15 cellular contexts compared by ENCODE assay signal in genomic region chr5:138701678-138702077, GRCh38. TPM values are rescaled to one million over a fixed set of nuclear protein-coding genes. Genes with fewer than 3 reads are reported as not detected.
DNase-seq lines count a peak whose midpoint lies in the region; ATAC-seq and TF ChIP-seq lines count a peak whose summit lies in the region.
"Had no signal": no experiment of that assay in that cellular context is flagged by ENCODE, and none has a peak within 500 bp of the region (broad histone marks: within the 10 kb centered on the region; RNA-seq: fewer than 3 reads in every experiment).

No MANE protein-coding gene starts in this region.

- DNase-seq in amniotic epithelial cell (ENCODE audit: low read depth) (peak; percentile 39), glutamatergic neuron (no peak), COLO668 (lab: John Stamatoyannopoulos, UW; ENCODE audit: unreplicated experiment) (no peak)
- DNase-seq in activated CD4-positive, alpha-beta T cell treated with anti-CD3 and anti-CD28 coated beads for 1 hour = no peak
- DNase-seq: ACHN; BE2C; C1 segment of cervical spinal cord; CD4-positive, CD25-positive, alpha-beta regulatory T cell; CD8-positive, alpha-beta memory T cell; GDM1; H9 had no signal

- H3K4me1 Mint-ChIP-seq in glutamatergic neuron (ENCODE audit: low read depth, unreplicated experiment) = peaks cover 44% of the 10 kb centered on the region
- H3K4me1 Mint-ChIP-seq: CD8-positive, alpha-beta memory T cell had no signal

- H3K27ac Mint-ChIP-seq in glutamatergic neuron (ENCODE audit: unreplicated experiment) = peak overlapping the region; percentile 98
- H3K27ac Mint-ChIP-seq: CD4-positive, CD25-positive, alpha-beta regulatory T cell; CD8-positive, alpha-beta memory T cell had no signal

- ATAC-seq in GM18858 (IDR thresholded peaks at IDR 0.05; ENCODE audit: unreplicated experiment) = no peak

- no peaks in the 10 kb centered on the region for H3K36me3 ChIP-seq in HEK293 (ENCODE audit: control insufficient read depth in 2 of 2, insufficient read depth in 1 of 2, low read length in 2 of 2)
- H3K36me3 ChIP-seq: BE2C had no signal

- CTCF ChIA-PET in HEK293 (lab: Yijun Ruan, JAX) = interaction anchor here (0.6 to 0.7 kb wide), 2 partner anchors 33 to 70 kb away, joined by 3 to 5 read pairs; no protein-coding TSS in a partner anchor

- H3K27me3 Mint-ChIP-seq in glutamatergic neuron (ENCODE audit: unreplicated experiment) = peaks cover 11% of the 10 kb centered on the region

- no peak overlapping the region for H3K4me3 ChIP-seq in HEK293 (ENCODE audit: low read depth, low read length)

- H3K4me3 Mint-ChIP-seq in glutamatergic neuron (ENCODE audit: unreplicated experiment) = peak overlapping the region; percentile 65
- H3K4me3 Mint-ChIP-seq: CD4-positive, CD25-positive, alpha-beta regulatory T cell; CD8-positive, alpha-beta memory T cell; H9 had no signal

- no peaks in the 10 kb centered on the region; the same call in 1 of the 2 replicates for H3K4me1 ChIP-seq in HEK293 (ENCODE audit: control insufficient read depth, insufficient read depth, low read length)

- H3K9me3 Mint-ChIP-seq in glutamatergic neuron (ENCODE audit: unreplicated experiment) = peaks cover 16% of the 10 kb centered on the region
- H3K9me3 Mint-ChIP-seq: H9 had no signal

- TF ChIP-seq CTCF in HEK293 (tag by site-specific recombination; IDR thresholded peaks at IDR 0.05) (no peak), glutamatergic neuron (IDR thresholded peaks at IDR 0.05; ENCODE audit: partially characterized antibody, unreplicated experiment) (no peak)

- no peaks in the 10 kb centered on the region for H3K36me3 Mint-ChIP-seq in glutamatergic neuron (ENCODE audit: unreplicated experiment)
- H3K36me3 Mint-ChIP-seq: CD4-positive, CD25-positive, alpha-beta regulatory T cell; CD8-positive, alpha-beta memory T cell had no signal

- POLR2A ChIA-PET in HEK293 (lab: Yijun Ruan, JAX) = interaction anchor here (0.6 kb wide), 1 partner anchor 238 kb away, joined by 3 read pairs; no protein-coding TSS in a partner anchor

- no peak overlapping the region for H3K27ac ChIP-seq in HEK293 (ENCODE audit: extremely low read depth, low read depth, low read length)
- H3K27ac ChIP-seq: KMS-11 had no signal

- H3K9me3 ChIP-seq in HEK293 (ENCODE audit: control insufficient read depth, insufficient read depth, low read depth, low read length) = no peaks in the 10 kb centered on the region
- H3K9me3 ChIP-seq: BE2C, Caco-2 had no signal

TF ChIP-seq in HEK293, 187 proteins besides CTCF, POLR2A, EP300 and RAD21:
- TF ChIP-seq YY2 (tag by site-specific recombination; IDR thresholded peaks at IDR 0.05) = peak; percentile 48; the same call in 1 of the 2 replicates
- no peak for TF ChIP-seq KLF8 (tag by site-specific recombination; IDR thresholded peaks at IDR 0.05)

RNA-seq across cellular contexts. Expression of gene CTNNA1, which starts 51.5 kb away (rescaled TPM):
- 598 TPM for total RNA-seq in glutamatergic neuron (ENCODE audit: unreplicated experiment)
